19 cellular contexts compared by ENCODE assay signal in the genomic region with DNA sequence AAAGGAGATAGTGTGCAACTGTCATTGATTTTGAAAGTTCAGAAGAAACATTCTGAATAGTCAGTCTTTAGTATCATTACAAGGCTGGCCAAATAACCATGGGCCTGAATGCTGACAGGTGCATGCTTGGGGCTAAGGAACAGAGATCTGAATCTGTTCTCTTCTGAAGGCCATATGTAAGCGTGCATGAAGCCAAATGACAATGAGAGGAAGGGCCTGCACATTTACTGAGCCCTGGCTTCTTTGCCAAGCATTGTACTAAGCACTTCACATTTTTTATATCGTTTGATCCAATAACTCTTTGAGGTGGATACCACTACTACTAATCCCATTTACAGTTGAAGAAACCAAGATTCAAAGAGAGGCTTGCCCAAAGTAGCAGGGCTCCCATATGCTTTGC. TPM values are rescaled to one million over a fixed set of nuclear protein-coding genes. Genes with fewer than 3 reads are reported as not detected.
DNase-seq lines count a peak whose midpoint lies in the region; ATAC-seq and TF ChIP-seq lines count a peak whose summit lies in the region.
"Had no signal": no experiment of that assay in that cellular context is flagged by ENCODE, and none has a peak within 500 bp of the region (broad histone marks: within the 10 kb centered on the region; RNA-seq: fewer than 3 reads in every experiment).

No MANE protein-coding gene starts in this region.

- H3K4me2 ChIP-seq in H9 (ENCODE audit: insufficient read depth, insufficient read length, low read length) = no peak overlapping the region

- H3K9me3 Mint-ChIP-seq in H9 = no peaks in the 10 kb centered on the region
- H3K9me3 Mint-ChIP-seq: CD4-positive, CD25-positive, alpha-beta regulatory T cell had no signal

- H3K18ac ChIP-seq in H9 (ENCODE audit: insufficient read length, low read depth, low read length) = no peak overlapping the region

- no peak overlapping the region for H3T11ph ChIP-seq in H9 (ENCODE audit: low read length)

- no peaks in the 10 kb centered on the region for H3K36me3 Mint-ChIP-seq in H9 (ENCODE audit: insufficient read depth in 1 of 3, low read depth in 3 of 3)
- H3K36me3 Mint-ChIP-seq: CD4-positive, CD25-positive, alpha-beta regulatory T cell had no signal

- H4K8ac ChIP-seq in H9 (replicated peaks; ENCODE audit: insufficient read length, low read depth, low read length) = no peak overlapping the region

- no peak overlapping the region for H3K14ac ChIP-seq in H9 (ENCODE audit: insufficient read depth, low read length)

- no peak overlapping the region for H3K9ac ChIP-seq in H9 (ENCODE audit: extremely low read depth, insufficient read length, low read length)

- peaks cover 5 to 13% of the 10 kb centered on the region in 2 experiments; a peak in 2 of 4 replicates for H3K4me1 Mint-ChIP-seq in H9

- no peak overlapping the region for H2BK5ac ChIP-seq in H9 (ENCODE audit: insufficient read length, low read length)

- H3K79me2 ChIP-seq in H9 (ENCODE audit: insufficient read depth, low read length) = no peaks in the 10 kb centered on the region

- H2BK20ac ChIP-seq in H9 (ENCODE audit: low read depth, low read length, poor library complexity, severe bottlenecking) = no peak overlapping the region

- H3K79me1 ChIP-seq in H9 (ENCODE audit: insufficient read depth, low read depth, low read length, poor library complexity, severe bottlenecking) = no peaks in the 10 kb centered on the region

- H3K23ac ChIP-seq in H9 (ENCODE audit: insufficient read length, low read depth, low read length) = no peak overlapping the region

- no peaks in the 10 kb centered on the region for H4K20me1 ChIP-seq in H9 (ENCODE audit: control insufficient read depth, insufficient read depth, insufficient read length)

- no peak overlapping the region for H3K56ac ChIP-seq in H9 (ENCODE audit: insufficient read length, low read depth, low read length)

- no peak overlapping the region for H2BK12ac ChIP-seq in H9 (ENCODE audit: insufficient read length, low read depth, low read length)

- no peaks in the 10 kb centered on the region for H3K23me2 ChIP-seq in H9 (ENCODE audit: insufficient read length, low read depth, low read length, poor library complexity, severe bottlenecking)

- no peak overlapping the region for H3K4me3 Mint-ChIP-seq in H9
- H3K4me3 Mint-ChIP-seq: CD4-positive, CD25-positive, alpha-beta regulatory T cell had no signal

- H3K4me1 ChIP-seq in H9 (ENCODE audit: insufficient read depth, low read length) = no peaks in the 10 kb centered on the region

- H2BK15ac ChIP-seq in H9 (ENCODE audit: low read depth, low read length) = no peak overlapping the region

- peak; percentile 34 for ATAC-seq in left ventricle myocardium superior

- no peak overlapping the region for H4K91ac ChIP-seq in H9 (ENCODE audit: insufficient read length, low read depth, low read length)

- H3K27ac Mint-ChIP-seq in H9 = no peak overlapping the region

- no peak overlapping the region for H3K27ac ChIP-seq in H9 (ENCODE audit: insufficient read length, low read depth, low read length)

- no peaks in the 10 kb centered on the region for H3K27me3 ChIP-seq in H9 (ENCODE audit: insufficient read depth, low read length)

- H3K4ac ChIP-seq in H9 (ENCODE audit: low read depth, low read length) = no peak overlapping the region

- no peaks in the 10 kb centered on the region for H3K9me3 ChIP-seq in H9 (ENCODE audit: control insufficient read depth, low read depth, low read length)

- no CpG with 5 or more reads among the region's 2 CpGs for WGBS in H9 (ENCODE audit: extremely low coverage, insufficient read length, low lambda C conversion rate)

- no peak overlapping the region for H2BK120ac ChIP-seq in H9 (ENCODE audit: low read depth, low read length, poor library complexity, severe bottlenecking)

- no peak for DNase-seq in left ventricle myocardium superior
- no peak for DNase-seq in cardiac septum (ENCODE audit: low spot score)
- DNase-seq in cerebellar nuclear complex (lab: John Stamatoyannopoulos, UW) = peak; percentile 25 to 85
- peak; percentile 87 to 92 for DNase-seq in lung microvascular endothelial cell (ENCODE audit: low read depth in 2 of 2)
- DNase-seq in NCI-H1048 (lab: John Stamatoyannopoulos, UW) = no peak
- no peak for DNase-seq in NCI-H1694 (lab: John Stamatoyannopoulos, UW)
- no peak for DNase-seq in H9
- DNase-seq: AML-193; CD4-positive, CD25-positive, alpha-beta regulatory T cell; DMS79 treated with DMSO at 0.1 percent for 48 hours; GDM1; GOT3; KG1; NCI-H1092 treated with DMSO at 0.1 percent for 48 hours; NCI-H187 treated with DMSO at 0.1 percent for 48 hours; NCI-H2171; NCI-H446 treated with DMSO at 0.1 percent for 48 hours; NCI-H774; SIG-M5 had no signal

- intact Hi-C loops in left ventricle myocardium superior (cut with micrococcal nuclease) = no loop called here
- intact Hi-C loops in cardiac septum (cut with DNase I) = loop anchor here (5.0 kb wide), 1 partner anchor 68 kb away; no protein-coding TSS in a partner anchor

- H2AFZ ChIP-seq in H9 (ENCODE audit: low read length) = no peak overlapping the region

- no peak overlapping the region for H4K5ac ChIP-seq in H9 (ENCODE audit: insufficient read length, low read depth, low read length)

- no peaks in the 10 kb centered on the region for H3K27me3 Mint-ChIP-seq in H9 (ENCODE audit: low read depth)

- no peak for TF ChIP-seq CTCF in H9 (conservative IDR thresholded peaks at IDR 0.05)

- no peak overlapping the region for H2AK5ac ChIP-seq in H9 (ENCODE audit: insufficient read length, low read length)

RNA-seq across cellular contexts. Expression of a gene that starts 22.5 kb away (rescaled TPM):
- total RNA-seq in left ventricle myocardium superior = 78.1 TPM
- 75.0 TPM for total RNA-seq in cardiac septum
- 10.5 and 18.1 TPM in 2 replicates for total RNA-seq in lung microvascular endothelial cell
- total RNA-seq in H9 (2021) = 146 and 152 TPM in 2 replicates

RNA-seq across cellular contexts. Expression of a gene that starts 32.0 kb away (rescaled TPM):
- 151 TPM for total RNA-seq in left ventricle myocardium superior
- total RNA-seq in cardiac septum = 172 TPM
- total RNA-seq in lung microvascular endothelial cell = 3.8 and 5.2 TPM in 2 replicates
- 11.1 and 11.4 TPM in 2 replicates for total RNA-seq in H9 (2021)

Comparison
In these comparisons a context has a peak if more than half of its experiments do, and no peak if none do; other contexts are left out.
1. DNase-seq: peak in cerebellar nuclear complex (2 of 2) and lung microvascular endothelial cell (2 of 2); none in left ventricle myocardium superior (single experiment), cardiac septum (single experiment), NCI-H1048 (single experiment), NCI-H1694 (single experiment) and H9 (single experiment).
2. RNA of a gene that starts 32.0 kb away (total RNA-seq): 172 TPM in cardiac septum (single experiment) and 151 TPM in left ventricle myocardium superior (single experiment); 11.1 to 11.4 TPM in H9 and 3.8 to 5.2 TPM in lung microvascular endothelial cell; every median in the first group is over 10 times any median in the second.